Comparison of ENCODE assay signal across 1 cellular context in genomic region chr20:48287552-48288170, GRCh38.
TF ChIP-seq lines count a peak whose summit lies in the region.

No MANE protein-coding gene starts in this region.

TF ChIP-seq in IMR-90, 13 proteins besides CTCF, POLR2A, EP300 and RAD21 (continued from another document):
- no peak for TF ChIP-seq BHLHE40 (IDR thresholded peaks at IDR 0.05; ENCODE audit: low read depth, low read length)
- TF ChIP-seq MXI1 (IDR thresholded peaks at IDR 0.05; ENCODE audit: borderline replicate concordance, low read depth, low read length), result no peak
- no peak for TF ChIP-seq SMC3 (IDR thresholded peaks at IDR 0.05; ENCODE audit: low read depth, low read length)
